In genomic region chr3:16299746-16300145, GRCh38 we compare ENCODE assay signal across 15 cellular contexts. TPM values are rescaled to one million over a fixed set of nuclear protein-coding genes. Genes with fewer than 3 reads are reported as not detected.
DNase-seq lines count a peak whose midpoint lies in the region; ATAC-seq and TF ChIP-seq lines count a peak whose summit lies in the region.
"Had no signal": no experiment of that assay in that cellular context is flagged by ENCODE, and none has a peak within 500 bp of the region (broad histone marks: within the 10 kb centered on the region; RNA-seq: fewer than 3 reads in every experiment).

No MANE protein-coding gene starts in this region.

- H3K36me3 ChIP-seq in BLaER1 (peaks cover 55% of the 10 kb centered on the region), MG63 (no peaks in the 10 kb centered on the region; the same call in 1 of the 2 replicates)
- H3K36me3 ChIP-seq in CD8-positive, alpha-beta T cell (ENCODE audit: insufficient read depth, low read length): peaks cover 28% of the 10 kb centered on the region
- peaks cover 10 to 20% (median 13%) of the 10 kb centered on the region in 3 experiments for H3K36me3 ChIP-seq in naive thymus-derived CD4-positive, alpha-beta T cell (ENCODE audit: control insufficient read depth in 2 of 3, insufficient read depth in 3 of 3, low read length in 3 of 3)

- intact Hi-C loops in CD8-positive, alpha-beta T cell (cut with DNase I, micrococcal nuclease): loop anchor here in 1 of 2 experiments (2.0 to 10.0 kb wide), 5 partner anchors 13 to 935 kb away; partner anchors contain the start of genes PLCL2 and RFTN1
- intact Hi-C loops in naive thymus-derived CD4-positive, alpha-beta T cell (cut with micrococcal nuclease): loop anchor here (2.0 to 10.0 kb wide), 6 partner anchors 13 to 588 kb away; partner anchors contain the start of gene RFTN1 (in 1 of the 2)

- POLR2A ChIA-PET in CD8-positive, alpha-beta T cell (lab: Charles Lee): interaction anchor here (0.6 to 9.2 kb wide), 7 partner anchors 8 to 201 kb away, joined by 3 to 128 read pairs (median 11); partner anchors contain the start of genes DPH3 and OXNAD1
- POLR2A ChIA-PET in naive thymus-derived CD4-positive, alpha-beta T cell (lab: Charles Lee): interaction anchor here (1.6 to 10.6 kb wide), 5 partner anchors 7 to 229 kb away, joined by 5 to 319 read pairs (median 47); no protein-coding TSS in a partner anchor

- H3K9me3 Mint-ChIP-seq in CD8-positive, alpha-beta T cell: no peaks in the 10 kb centered on the region
- peaks cover 0 to 4% of the 10 kb centered on the region in 2 donors for H3K9me3 Mint-ChIP-seq in activated naive CD4-positive, alpha-beta T cell treated with anti-CD3 and anti-CD28 coated beads, Interleukin-2, amount 50 U/mL, for 72 hours
- peaks cover 0 to 10% (median 0%) of the 10 kb centered on the region in 11 donors for H3K9me3 Mint-ChIP-seq in naive thymus-derived CD4-positive, alpha-beta T cell

- H3K9ac ChIP-seq in BLaER1: no peak overlapping the region

- peak overlapping the region; percentile 52 for H3K4me2 ChIP-seq in BLaER1

- no peak for ATAC-seq in CD8-positive, alpha-beta T cell
- ATAC-seq in activated naive CD4-positive, alpha-beta T cell treated with anti-CD3 and anti-CD28 coated beads, Interleukin-2, amount 50 U/mL, for 72 hours: no peak
- no peak for ATAC-seq in naive thymus-derived CD4-positive, alpha-beta T cell
- ATAC-seq: gastrocnemius medialis had no signal

- H3K4me3 ChIP-seq in BLaER1 (no peak overlapping the region), MG63 (no peak overlapping the region)
- peak overlapping the region; percentile 7 for H3K4me3 ChIP-seq in CD8-positive, alpha-beta T cell (ENCODE audit: low read depth, low read length)
- peak overlapping the region; percentile 21 for H3K4me3 ChIP-seq in naive thymus-derived CD4-positive, alpha-beta T cell (ENCODE audit: low read length)
- H3K4me3 ChIP-seq: gastrocnemius medialis, stomach had no signal

- peaks cover 10% of the 10 kb centered on the region; the same call in 1 of the 2 replicates for H4K20me1 ChIP-seq in BLaER1

- H3K4me1 ChIP-seq in BLaER1: peaks cover 50% of the 10 kb centered on the region
- H3K4me1 ChIP-seq in CD8-positive, alpha-beta T cell (ENCODE audit: insufficient read depth, low read length): peaks cover 94% of the 10 kb centered on the region
- peaks cover 78 to 95% of the 10 kb centered on the region in 2 donors for H3K4me1 ChIP-seq in naive thymus-derived CD4-positive, alpha-beta T cell (ENCODE audit: control insufficient read depth in 2 of 2, insufficient read depth in 2 of 2, low read length in 2 of 2)

- CTCF ChIA-PET in CD8-positive, alpha-beta T cell (lab: Charles Lee): interaction anchor here (1.2 to 11.0 kb wide), 4 partner anchors 8 to 39 kb away, joined by 5 to 148 read pairs (median 70); no protein-coding TSS in a partner anchor
- CTCF ChIA-PET in naive thymus-derived CD4-positive, alpha-beta T cell (lab: Charles Lee): interaction anchor here (1.2 to 6.1 kb wide), 3 partner anchors 9 to 14 kb away, joined by 3 to 48 read pairs (median 45); no protein-coding TSS in a partner anchor

- peaks cover 4% of the 10 kb centered on the region; the same call in 1 of the 2 replicates for H3K9me3 ChIP-seq in BLaER1
- H3K9me3 ChIP-seq in CD8-positive, alpha-beta T cell (ENCODE audit: low read length): no peaks in the 10 kb centered on the region
- H3K9me3 ChIP-seq in naive thymus-derived CD4-positive, alpha-beta T cell (ENCODE audit: control insufficient read depth in 2 of 3, low read length in 3 of 3): no peaks in the 10 kb centered on the region
- H3K9me3 ChIP-seq in MG63: no peaks in the 10 kb centered on the region
- H3K9me3 ChIP-seq: gastrocnemius medialis, stomach had no signal

- H3K27ac ChIP-seq in BLaER1: no peak overlapping the region
- peak overlapping the region; percentile 37 for H3K27ac ChIP-seq in CD8-positive, alpha-beta T cell (ENCODE audit: low read depth, low read length)
- H3K27ac ChIP-seq in naive thymus-derived CD4-positive, alpha-beta T cell (ENCODE audit: low read depth, low read length): peak overlapping the region; percentile 66
- H3K27ac ChIP-seq: gastrocnemius medialis had no signal

- H3K27me3 ChIP-seq in BLaER1 (no peaks in the 10 kb centered on the region), MG63 (no peaks in the 10 kb centered on the region)
- H3K27me3 ChIP-seq in CD8-positive, alpha-beta T cell (ENCODE audit: insufficient read depth, low read length): no peaks in the 10 kb centered on the region
- no peaks in the 10 kb centered on the region for H3K27me3 ChIP-seq in naive thymus-derived CD4-positive, alpha-beta T cell (ENCODE audit: control insufficient read depth in 2 of 2, insufficient read depth in 2 of 2, low read length in 2 of 2)
- H3K27me3 ChIP-seq: gastrocnemius medialis, stomach had no signal

- peaks cover 94% of the 10 kb centered on the region for H3K4me1 Mint-ChIP-seq in CD8-positive, alpha-beta T cell (ENCODE audit: low read depth)
- H3K4me1 Mint-ChIP-seq in naive thymus-derived CD4-positive, alpha-beta T cell: peaks cover 58 to 99% (median 96%) of the 10 kb centered on the region in 7 donors

- DNase-seq in CD8-positive, alpha-beta T cell: no peak
- DNase-seq in activated naive CD4-positive, alpha-beta T cell treated with anti-CD3 and anti-CD28 coated beads, Interleukin-2, amount 50 U/mL, for 72 hours (ENCODE audit: low spot score in 2 of 2): no peak
- DNase-seq in naive thymus-derived CD4-positive, alpha-beta T cell: no peak
- no peak for DNase-seq in activated CD4-positive, CD25-positive, alpha-beta regulatory T cell (lab: John Stamatoyannopoulos, UW)
- DNase-seq in DMS153 treated with DMSO at 0.1 percent for 48 hours (lab: John Stamatoyannopoulos, UW; ENCODE audit: unreplicated experiment) (no peak), mesenteric fat pad (ENCODE audit: low spot score) (no peak), MG63 (no peak)
- DNase-seq: gastrocnemius medialis, KBM-7, NCI-H1105, NCI-H2107, NCI-H69, stomach had no signal

- H3K27ac Mint-ChIP-seq in CD8-positive, alpha-beta T cell: peak overlapping the region; percentile 95
- peak overlapping the region; percentile 75 to 89 for H3K27ac Mint-ChIP-seq in activated naive CD4-positive, alpha-beta T cell treated with anti-CD3 and anti-CD28 coated beads, Interleukin-2, amount 50 U/mL, for 72 hours
- peak overlapping the region; percentile 86 to 98 (median 94) for H3K27ac Mint-ChIP-seq in naive thymus-derived CD4-positive, alpha-beta T cell
- H3K27ac Mint-ChIP-seq: mesothelial cell of epicardium had no signal

- peaks cover 89% of the 10 kb centered on the region for H3K36me3 Mint-ChIP-seq in CD8-positive, alpha-beta T cell
- H3K36me3 Mint-ChIP-seq in activated naive CD4-positive, alpha-beta T cell treated with anti-CD3 and anti-CD28 coated beads, Interleukin-2, amount 50 U/mL, for 72 hours: peaks cover 57 to 82% of the 10 kb centered on the region in 2 donors
- peaks cover 31 to 80% (median 79%) of the 10 kb centered on the region in 5 donors for H3K36me3 Mint-ChIP-seq in naive thymus-derived CD4-positive, alpha-beta T cell

- no peak for TF ChIP-seq CTCF in CD8-positive, alpha-beta T cell (IDR thresholded peaks at IDR 0.05)

- H3K4me3 Mint-ChIP-seq in CD8-positive, alpha-beta T cell: peak overlapping the region; percentile 87
- H3K4me3 Mint-ChIP-seq in naive thymus-derived CD4-positive, alpha-beta T cell: peak overlapping the region; percentile 53 to 96 (median 90)
- H3K4me3 Mint-ChIP-seq: mesothelial cell of epicardium had no signal

- H3K27me3 Mint-ChIP-seq in CD8-positive, alpha-beta T cell (ENCODE audit: low read depth): no peaks in the 10 kb centered on the region
- no peaks in the 10 kb centered on the region for H3K27me3 Mint-ChIP-seq in naive thymus-derived CD4-positive, alpha-beta T cell

RNA-seq across cellular contexts. Expression of gene OXNAD1, which starts 34.7 kb away (rescaled TPM):
- 100 to 1,000 TPM; 156 TPM for total RNA-seq in CD8-positive, alpha-beta T cell
- total RNA-seq in activated naive CD4-positive, alpha-beta T cell treated with anti-CD3 and anti-CD28 coated beads, Interleukin-2, amount 50 U/mL, for 72 hours: 10 to 100 TPM; 47.7 to 53.9 TPM
- 100 to 1,000 TPM in 4 of 5 experiments, 10 to 100 TPM in 1; 80.3 to 171 (median 152) TPM for total RNA-seq in naive thymus-derived CD4-positive, alpha-beta T cell
- 100 to 1,000 TPM; 132 to 134 TPM for polyA plus RNA-seq in naive thymus-derived CD4-positive, alpha-beta T cell
- 14.3 TPM for total RNA-seq in mesenteric fat pad
- total RNA-seq in MG63 (2014; rRNA removed; shearing (Covaris generic); ENCODE audit: low replicate concordance): 8.8 and 13.0 TPM in 2 replicates

RNA-seq across cellular contexts. Expression of gene DPH3, which starts 35.0 kb away (rescaled TPM):
- total RNA-seq in CD8-positive, alpha-beta T cell: 10 to 100 TPM in 1 of 2 experiments, 1 to 10 TPM in 1; 9.7 to 13.9 TPM
- total RNA-seq in activated naive CD4-positive, alpha-beta T cell treated with anti-CD3 and anti-CD28 coated beads, Interleukin-2, amount 50 U/mL, for 72 hours: 10 to 100 TPM; 15.2 to 23.9 TPM
- 10 to 100 TPM; 12.4 to 23.6 (median 15.7) TPM for total RNA-seq in naive thymus-derived CD4-positive, alpha-beta T cell
- 10 to 100 TPM; 11.6 to 17.5 TPM for polyA plus RNA-seq in naive thymus-derived CD4-positive, alpha-beta T cell
- total RNA-seq in mesenteric fat pad: 40.3 TPM
- total RNA-seq in MG63 (2014; rRNA removed; shearing (Covaris generic); ENCODE audit: low replicate concordance): 3.4 and 6.0 TPM in 2 replicates

Comparison
In these comparisons a context has a peak if more than half of its experiments do, and no peak if none do; other contexts are left out.
1. H3K4me3 ChIP-seq: peak in CD8-positive, alpha-beta T cell (single experiment) and naive thymus-derived CD4-positive, alpha-beta T cell (single experiment); none in BLaER1 (single experiment) and MG63 (single experiment).
2. Peak in every context shown above with its lines, with median percentiles within 50 percentile points of each other: H3K27ac Mint-ChIP-seq.